ENCODE assay signal across 13 cellular contexts in the genomic region with DNA sequence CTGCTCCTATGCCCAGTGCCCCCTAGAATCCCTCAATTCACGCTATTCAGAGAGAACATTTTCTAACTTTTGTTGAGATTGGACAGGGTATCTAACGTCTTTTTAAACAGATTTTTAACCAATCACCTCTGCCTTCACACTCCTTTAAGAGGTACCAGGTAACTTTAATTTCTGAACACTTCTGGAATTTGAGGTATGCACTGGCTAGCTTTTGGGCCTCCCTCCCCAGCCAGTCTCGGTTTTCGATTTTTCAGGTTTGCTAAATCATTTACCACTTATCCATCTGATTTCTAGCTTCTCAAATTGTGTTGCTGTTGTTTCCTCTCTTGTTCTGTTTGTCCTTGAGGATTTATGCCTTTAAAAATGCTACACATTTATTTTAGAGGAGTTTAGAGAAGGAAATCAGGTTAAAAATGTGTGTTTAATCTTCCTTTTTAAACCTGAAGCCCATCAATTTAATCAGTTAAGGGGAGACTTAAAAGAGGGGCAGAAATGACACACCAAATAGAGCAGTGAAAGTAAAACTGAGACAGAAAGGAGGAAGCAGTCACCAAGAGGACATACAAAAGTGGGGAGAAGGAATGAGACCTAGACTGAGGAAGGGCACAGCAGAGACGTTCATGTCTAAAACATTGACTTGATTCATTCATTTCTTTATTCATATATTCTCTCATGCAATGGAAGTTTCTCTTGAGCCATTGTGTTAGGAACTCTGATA.
DNase-seq lines count a peak whose midpoint lies in the region; ATAC-seq, FAIRE-seq and TF ChIP-seq lines count a peak whose summit lies in the region.
"Had no signal": no experiment of that assay in that cellular context is flagged by ENCODE, and none has a peak within 500 bp of the region (broad histone marks: within the 10 kb centered on the region; RNA-seq: fewer than 3 reads in every experiment).

No MANE protein-coding gene starts in this region.

- H3K9me3 ChIP-seq in HUES48 (ENCODE audit: control insufficient read depth, insufficient read depth, low read length): no peaks in the 10 kb centered on the region
- H3K9me3 ChIP-seq in trophoblast cell (ENCODE audit: insufficient read depth, low read depth, low read length): no peaks in the 10 kb centered on the region
- no peaks in the 10 kb centered on the region for H3K9me3 ChIP-seq in small intestine (ENCODE audit: control insufficient read depth, low read depth)
- H3K9me3 ChIP-seq: MG63 had no signal

- no peaks in the 10 kb centered on the region for H3K79me2 ChIP-seq in trophoblast cell (ENCODE audit: control insufficient read depth, insufficient read depth, low read length, poor library complexity)

- no peak overlapping the region for H4K12ac ChIP-seq in trophoblast cell (ENCODE audit: low read depth, low read length)

- H3K36me3 ChIP-seq in HUES48 (ENCODE audit: control insufficient read depth, insufficient read depth, low read length): no peaks in the 10 kb centered on the region
- H3K36me3 ChIP-seq in trophoblast cell (ENCODE audit: control insufficient read depth in 1 of 2, insufficient read depth in 2 of 2, low read length in 2 of 2): no peaks in the 10 kb centered on the region
- H3K36me3 ChIP-seq in small intestine (ENCODE audit: control insufficient read depth in 2 of 2, insufficient read depth in 2 of 2, low read length in 2 of 2): no peaks in the 10 kb centered on the region
- H3K36me3 ChIP-seq: MG63 had no signal

- H2BK5ac ChIP-seq in trophoblast cell (ENCODE audit: low read depth, low read length, poor library complexity): peak overlapping the region; percentile 79

- H2AK5ac ChIP-seq in trophoblast cell (ENCODE audit: low read length): no peak overlapping the region

- no peaks in the 10 kb centered on the region for H3K27me3 ChIP-seq in HUES48 (ENCODE audit: control insufficient read depth, insufficient read depth, low read length)
- no peaks in the 10 kb centered on the region for H3K27me3 ChIP-seq in trophoblast cell (ENCODE audit: insufficient read depth, low read length)
- H3K27me3 ChIP-seq in small intestine (ENCODE audit: control insufficient read depth in 2 of 2, insufficient read depth in 2 of 2, low read length in 2 of 2): no peaks in the 10 kb centered on the region
- H3K27me3 ChIP-seq: MG63 had no signal

- H3K14ac ChIP-seq in trophoblast cell (ENCODE audit: low read length): no peak overlapping the region

- no peak for FAIRE-seq in small intestine (lab: Jason Lieb, UNC)
- FAIRE-seq: endothelial cell of umbilical vein had no signal

- no peaks in the 10 kb centered on the region for H3K9me3 Mint-ChIP-seq in glutamatergic neuron (ENCODE audit: unreplicated experiment)
- H3K9me3 Mint-ChIP-seq: activated T-cell treated with anti-CD3 and anti-CD28 coated beads, Interleukin-2, amount 50 U/mL, for 72 hours had no signal

- no peak overlapping the region for H3K27ac Mint-ChIP-seq in glutamatergic neuron (ENCODE audit: unreplicated experiment)
- H3K27ac Mint-ChIP-seq: activated T-cell treated with anti-CD3 and anti-CD28 coated beads, Interleukin-2, amount 50 U/mL, for 72 hours had no signal

- H4K8ac ChIP-seq in trophoblast cell (ENCODE audit: low read depth, low read length): no peak overlapping the region

- H3K27ac ChIP-seq in HUES48 (ENCODE audit: low read depth, low read length): peak overlapping the region; percentile 44
- peak overlapping the region; percentile 66 for H3K27ac ChIP-seq in trophoblast cell (ENCODE audit: low read depth, low read length)
- no peak overlapping the region for H3K27ac ChIP-seq in small intestine (ENCODE audit: low read depth in 1 of 2, low read length in 1 of 2)

- H3K9ac ChIP-seq in HUES48 (ENCODE audit: low read depth, low read length) (peak overlapping the region; percentile 45; the same call in 1 of the 2 replicates), trophoblast cell (ENCODE audit: low read length) (no peak overlapping the region)

- TF ChIP-seq CTCF in glutamatergic neuron (IDR thresholded peaks at IDR 0.05; ENCODE audit: partially characterized antibody, unreplicated experiment): no peak

- H3K23ac ChIP-seq in trophoblast cell (ENCODE audit: low read length): no peak overlapping the region

- no peaks in the 10 kb centered on the region for H3K4me1 Mint-ChIP-seq in glutamatergic neuron (ENCODE audit: low read depth, unreplicated experiment)

- peak overlapping the region; percentile 64 for H2BK12ac ChIP-seq in trophoblast cell (ENCODE audit: low read length)

- H2AFZ ChIP-seq in trophoblast cell (ENCODE audit: insufficient read depth, low read length, poor library complexity): no peak overlapping the region

- H4K91ac ChIP-seq in trophoblast cell (ENCODE audit: low read depth, low read length): peak overlapping the region; percentile 2

- H3K4me3 ChIP-seq in HUES48 (ENCODE audit: low read depth, low read length) (no peak overlapping the region), trophoblast cell (ENCODE audit: low read depth, low read length) (no peak overlapping the region), small intestine (ENCODE audit: low read depth in 1 of 2, low read length in 2 of 2) (no peak overlapping the region)
- H3K4me3 ChIP-seq: MG63 had no signal

- no peak overlapping the region for H3K4me3 Mint-ChIP-seq in glutamatergic neuron (ENCODE audit: unreplicated experiment)
- H3K4me3 Mint-ChIP-seq: activated T-cell treated with anti-CD3 and anti-CD28 coated beads, Interleukin-2, amount 50 U/mL, for 72 hours had no signal

- H3K4me1 ChIP-seq in HUES48 (ENCODE audit: control insufficient read depth, insufficient read depth, low read length) (peaks cover 64% of the 10 kb centered on the region), trophoblast cell (ENCODE audit: control insufficient read depth in 1 of 2, insufficient read depth in 2 of 2, low read length in 2 of 2) (peaks cover 0 to 1% of the 10 kb centered on the region in 2 experiments), small intestine (ENCODE audit: control insufficient read depth in 2 of 2, insufficient read depth in 1 of 2, low read depth in 1 of 2, low read length in 1 of 2) (no peaks in the 10 kb centered on the region)

- DNase-seq in trophoblast cell: no peak
- no peak for DNase-seq in glutamatergic neuron
- no peak for DNase-seq in Kasumi-1 (lab: John Stamatoyannopoulos, UW)
- no peak for DNase-seq in SW480 (ENCODE audit: low spot score)
- DNase-seq in small intestine: no peak
- DNase-seq: activated T-cell treated with anti-CD3 and anti-CD28 coated beads, Interleukin-2, amount 50 U/mL, for 72 hours; mammary epithelial cell; MG63 had no signal

- H3K79me1 ChIP-seq in trophoblast cell (ENCODE audit: low read length): peaks cover 9% of the 10 kb centered on the region

- H3K27me3 Mint-ChIP-seq in glutamatergic neuron (ENCODE audit: unreplicated experiment): no peaks in the 10 kb centered on the region

- no peak overlapping the region for H3K4ac ChIP-seq in trophoblast cell (ENCODE audit: low read depth, low read length)

- ATAC-seq in GM19043 (IDR thresholded peaks at IDR 0.05; ENCODE audit: low read depth, unreplicated experiment): peak; percentile 97
- peak; percentile 100 for ATAC-seq in HG02678 (IDR thresholded peaks at IDR 0.05; ENCODE audit: unreplicated experiment)
- ATAC-seq: activated T-cell treated with anti-CD3 and anti-CD28 coated beads, Interleukin-2, amount 50 U/mL, for 72 hours; Right ventricle myocardium inferior had no signal

- no peaks in the 10 kb centered on the region for H3K36me3 Mint-ChIP-seq in glutamatergic neuron (ENCODE audit: unreplicated experiment)

- H3K18ac ChIP-seq in trophoblast cell (ENCODE audit: low read length): no peak overlapping the region

- no peak overlapping the region for H2BK120ac ChIP-seq in trophoblast cell (ENCODE audit: insufficient read depth, low read length, poor library complexity)

- H3K4me2 ChIP-seq in trophoblast cell (ENCODE audit: low read length): peak overlapping the region; percentile 5

- no CpG with 5 or more reads among the region's 5 CpGs for WGBS in trophoblast cell (ENCODE audit: extremely low coverage, insufficient coverage, insufficient read length)
- 25 to 60% (median 37%) methylated on average over 5 of the region's 5 CpGs for WGBS in small intestine, 3 donors

Comparison
In these comparisons a context has a peak if more than half of its experiments do, and no peak if none do; other contexts are left out.
1. H3K27ac ChIP-seq: peak in HUES48 (single experiment) and trophoblast cell (single experiment); none in small intestine (0 of 2).